Comparison of ENCODE assay signal across 20 cellular contexts in genomic region chr1:158353333-158354038, GRCh38. TPM values are rescaled to one million over a fixed set of nuclear protein-coding genes. Genes with fewer than 3 reads are reported as not detected.
DNase-seq lines count a peak whose midpoint lies in the region; ATAC-seq and TF ChIP-seq lines count a peak whose summit lies in the region.
"Had no signal": no experiment of that assay in that cellular context is flagged by ENCODE, and none has a peak within 500 bp of the region (broad histone marks: within the 10 kb centered on the region; RNA-seq: fewer than 3 reads in every experiment).

CD1E (plus strand) TSS chr1:158353894; CDS start chr1:158353989, 95 bp downstream.

- H3K4ac ChIP-seq in mesendoderm (ENCODE audit: low read depth, low read length) = no peak within 1 kb of the TSS

- H3K36me3 ChIP-seq in BLaER1 treated with 17β-estradiol and CSF1 and Interleukin-3, amounts not matched to agents 10 nM and 100 nM = no peaks in the 10 kb centered on the region
- no peaks in the 10 kb centered on the region for H3K36me3 ChIP-seq in mesendoderm (ENCODE audit: control insufficient read depth, insufficient read depth, low read length)

- no peaks in the 10 kb centered on the region for H3K27me3 Mint-ChIP-seq in memory B cell
- peaks cover 36% of the 10 kb centered on the region for H3K27me3 Mint-ChIP-seq in activated T-cell treated with anti-CD3 and anti-CD28 coated beads, Interleukin-2, amount 50 U/mL, for 72 hours (ENCODE audit: low read depth)

- H4K5ac ChIP-seq in mesendoderm (ENCODE audit: low read length) = no peak within 1 kb of the TSS

- ATAC-seq in memory B cell (ENCODE audit: low read depth) (peak; percentile 50), HG02970 (IDR thresholded peaks at IDR 0.05; ENCODE audit: low FRiP score, unreplicated experiment) (no peak)
- ATAC-seq in activated T-cell treated with anti-CD3 and anti-CD28 coated beads, Interleukin-2, amount 50 U/mL, for 72 hours (replicated peaks in 1 of 2) = no peak
- ATAC-seq: K562 had no signal

- H3K56ac ChIP-seq in mesendoderm (ENCODE audit: low read length) = no peak within 1 kb of the TSS

- no peak within 1 kb of the TSS for H2BK5ac ChIP-seq in mesendoderm (ENCODE audit: low read length)

- H3K18ac ChIP-seq in mesendoderm (ENCODE audit: low read length) = no peak within 1 kb of the TSS

- H3K9me3 ChIP-seq in BLaER1 treated with 17β-estradiol and CSF1 and Interleukin-3, amounts not matched to agents 10 nM and 100 nM (replicated peaks in 1 of 11) = peaks cover 0 to 9% (median 7%) of the 10 kb centered on the region in 11 experiments; a peak in 6 of 22 replicates

- peak within 1 kb of the TSS in 1 of 11 experiments; percentile 11; a peak in 1 of 22 replicates for H3K27ac ChIP-seq in BLaER1 treated with 17β-estradiol and CSF1 and Interleukin-3, amounts not matched to agents 10 nM and 100 nM
- H3K27ac ChIP-seq in mesendoderm (ENCODE audit: low read depth, low read length) = no peak within 1 kb of the TSS
- H3K27ac ChIP-seq: dorsolateral prefrontal cortex had no signal

- WGBS in mesendoderm (ENCODE audit: extremely low coverage, insufficient coverage, low lambda C conversion rate) = no CpG with 5 or more reads among the region's 6 CpGs

- H3K4me3 Mint-ChIP-seq in memory B cell = no peak within 1 kb of the TSS
- H3K4me3 Mint-ChIP-seq in activated T-cell treated with anti-CD3 and anti-CD28 coated beads, Interleukin-2, amount 50 U/mL, for 72 hours = no peak within 1 kb of the TSS
- H3K4me3 Mint-ChIP-seq: activated CD4-positive, alpha-beta memory T cell treated with anti-CD3 and anti-CD28 coated beads, Interleukin-2, amount 10 ng/mL, durations not matched to agents 7 days and 5 days; activated naive CD4-positive, alpha-beta T cell treated with anti-CD3 and anti-CD28 coated beads for 36 hours; CD4-positive, alpha-beta T cell; WTC11 had no signal

- H2BK120ac ChIP-seq in mesendoderm (ENCODE audit: low read depth, low read length) = no peak within 1 kb of the TSS

- TF ChIP-seq CTCF in GM20000 (IDR thresholded peaks at IDR 0.05; ENCODE audit: extremely low read depth, missing control alignments) = no peak

- H3K23ac ChIP-seq in mesendoderm (ENCODE audit: low read length) = no peak within 1 kb of the TSS

- no peaks in the 10 kb centered on the region for H3K36me3 Mint-ChIP-seq in memory B cell
- no peaks in the 10 kb centered on the region for H3K36me3 Mint-ChIP-seq in activated T-cell treated with anti-CD3 and anti-CD28 coated beads, Interleukin-2, amount 50 U/mL, for 72 hours (ENCODE audit: insufficient read depth in 2 of 2)
- H3K36me3 Mint-ChIP-seq: WTC11 had no signal

- no peak within 1 kb of the TSS for H2BK15ac ChIP-seq in mesendoderm (replicated peaks; ENCODE audit: low read depth)

- H3K4me3 ChIP-seq in BLaER1 treated with 17β-estradiol and CSF1 and Interleukin-3, amounts not matched to agents 10 nM and 100 nM = no peak within 1 kb of the TSS
- H3K4me3 ChIP-seq in mesendoderm (ENCODE audit: low read length) = no peak within 1 kb of the TSS
- H3K4me3 ChIP-seq: dorsolateral prefrontal cortex, K562 had no signal

- no peaks in the 10 kb centered on the region for H3K79me1 ChIP-seq in mesendoderm (ENCODE audit: low read length)

- peaks cover 16% of the 10 kb centered on the region for H3K4me1 Mint-ChIP-seq in memory B cell
- H3K4me1 Mint-ChIP-seq in activated T-cell treated with anti-CD3 and anti-CD28 coated beads, Interleukin-2, amount 50 U/mL, for 72 hours (ENCODE audit: low read depth) = no peaks in the 10 kb centered on the region
- H3K4me1 Mint-ChIP-seq: activated CD4-positive, alpha-beta memory T cell treated with anti-CD3 and anti-CD28 coated beads, Interleukin-2, amount 10 ng/mL, durations not matched to agents 7 days and 5 days had no signal

- peak; percentile 53 for DNase-seq in GM20000 (ENCODE audit: low spot score)
- DNase-seq in NOMO-1 treated with DMSO at 0.1 percent for 48 hours (lab: John Stamatoyannopoulos, UW; ENCODE audit: unreplicated experiment) = peak; percentile 38
- no peak for DNase-seq in memory B cell (ENCODE audit: low spot score in 2 of 2)
- DNase-seq in activated T-cell treated with anti-CD3 and anti-CD28 coated beads, Interleukin-2, amount 50 U/mL, for 72 hours = no peak
- DNase-seq in NCI-H128 (lab: John Stamatoyannopoulos, UW; ENCODE audit: unreplicated experiment) = no peak
- no peak for DNase-seq in mesendoderm
- DNase-seq: activated CD4-positive, alpha-beta memory T cell treated with anti-CD3 and anti-CD28 coated beads, Interleukin-2, amount 10 ng/mL, durations not matched to agents 7 days and 5 days; activated naive CD4-positive, alpha-beta T cell treated with anti-CD3 and anti-CD28 coated beads for 36 hours; activated T-cell treated with anti-CD3 and anti-CD28 coated beads, Interleukin-2, amount 50 U/mL, for 1 hour; amygdala; caudate nucleus; CD4-positive, alpha-beta T cell; dorsolateral prefrontal cortex; GF-D8; NCI-H1930; occipital lobe had no signal

- H3K4me2 ChIP-seq in BLaER1 treated with 17β-estradiol and CSF1 and Interleukin-3, amounts not matched to agents 10 nM and 100 nM = peak within 1 kb of the TSS; percentile 60 to 83 (median 73)
- no peak within 1 kb of the TSS for H3K4me2 ChIP-seq in mesendoderm (ENCODE audit: low read length)

- peak within 1 kb of the TSS; percentile 45 for H3K27ac Mint-ChIP-seq in memory B cell
- no peak within 1 kb of the TSS for H3K27ac Mint-ChIP-seq in activated T-cell treated with anti-CD3 and anti-CD28 coated beads, Interleukin-2, amount 50 U/mL, for 72 hours
- H3K27ac Mint-ChIP-seq: activated CD4-positive, alpha-beta memory T cell treated with anti-CD3 and anti-CD28 coated beads, Interleukin-2, amount 10 ng/mL, durations not matched to agents 7 days and 5 days; activated naive CD4-positive, alpha-beta T cell treated with anti-CD3 and anti-CD28 coated beads for 36 hours; CD4-positive, alpha-beta T cell; WTC11 had no signal

- H2AK5ac ChIP-seq in mesendoderm (ENCODE audit: low read length) = no peak within 1 kb of the TSS

- peaks cover 16 to 27% (median 20%) of the 10 kb centered on the region in 10 experiments for H3K4me1 ChIP-seq in BLaER1 treated with 17β-estradiol and CSF1 and Interleukin-3, amounts not matched to agents 10 nM and 100 nM
- H3K4me1 ChIP-seq in mesendoderm (ENCODE audit: control insufficient read depth, low read depth, low read length) = no peaks in the 10 kb centered on the region

- H3K27me3 ChIP-seq in BLaER1 treated with 17β-estradiol and CSF1 and Interleukin-3, amounts not matched to agents 10 nM and 100 nM = no peaks in the 10 kb centered on the region
- H3K27me3 ChIP-seq in mesendoderm (ENCODE audit: insufficient read depth, low read length, poor library complexity) = no peaks in the 10 kb centered on the region

- H3K9ac ChIP-seq in BLaER1 treated with 17β-estradiol and CSF1 and Interleukin-3, amounts not matched to agents 10 nM and 100 nM = peak within 1 kb of the TSS in 2 of 11 experiments; percentile 2 to 29; a peak in 2 of 22 replicates
- no peak within 1 kb of the TSS for H3K9ac ChIP-seq in mesendoderm (ENCODE audit: low read length)

- H3K79me2 ChIP-seq in mesendoderm (ENCODE audit: control insufficient read depth, insufficient read depth, low read length) = no peaks in the 10 kb centered on the region

- no peaks in the 10 kb centered on the region for H4K20me1 ChIP-seq in BLaER1 treated with 17β-estradiol and CSF1 and Interleukin-3, amounts not matched to agents 10 nM and 100 nM

- no peak within 1 kb of the TSS for H4K8ac ChIP-seq in mesendoderm (ENCODE audit: low read depth, low read length)

- no peaks in the 10 kb centered on the region for H3K9me3 Mint-ChIP-seq in memory B cell
- H3K9me3 Mint-ChIP-seq in activated T-cell treated with anti-CD3 and anti-CD28 coated beads, Interleukin-2, amount 50 U/mL, for 72 hours = no peaks in the 10 kb centered on the region
- H3K9me3 Mint-ChIP-seq: activated CD4-positive, alpha-beta memory T cell treated with anti-CD3 and anti-CD28 coated beads, Interleukin-2, amount 10 ng/mL, durations not matched to agents 7 days and 5 days; activated naive CD4-positive, alpha-beta T cell treated with anti-CD3 and anti-CD28 coated beads for 36 hours; CD4-positive, alpha-beta T cell; WTC11 had no signal

RNA-seq across cellular contexts. Expression of gene CD1E, which starts in this region (rescaled TPM):
- not detected for total RNA-seq in activated T-cell treated with anti-CD3 and anti-CD28 coated beads, Interleukin-2, amount 50 U/mL, for 72 hours
- polyA plus RNA-seq in mesendoderm (2013, experiment 1 of 2) = not detected
- polyA plus RNA-seq in mesendoderm (2013, experiment 2 of 2) = not detected
- total RNA-seq: activated CD4-positive, alpha-beta memory T cell treated with anti-CD3 and anti-CD28 coated beads, Interleukin-2, amount 10 ng/mL, durations not matched to agents 7 days and 5 days; activated naive CD4-positive, alpha-beta T cell treated with anti-CD3 and anti-CD28 coated beads for 36 hours; CD4-positive, alpha-beta T cell; dorsolateral prefrontal cortex; K562; occipital lobe; WTC11 had no signal
- polyA plus RNA-seq: K562 had no signal

Comparison
In these comparisons a context has a peak if more than half of its experiments do, and no peak if none do; other contexts are left out.
1. DNase-seq: peak in GM20000 (single experiment) and NOMO-1 treated with DMSO at 0.1 percent for 48 hours (single experiment); none in memory B cell (0 of 2), activated T-cell treated with anti-CD3 and anti-CD28 coated beads, Interleukin-2, amount 50 U/mL, for 72 hours (0 of 2), NCI-H128 (single experiment) and mesendoderm (single experiment).